In genomic region chr9:121700165-121700830, GRCh38 we compare ENCODE assay signal across 8 cellular contexts. TPM values are rescaled to one million over a fixed set of nuclear protein-coding genes. Genes with fewer than 3 reads are reported as not detected.
DNase-seq lines count a peak whose midpoint lies in the region; ATAC-seq and TF ChIP-seq lines count a peak whose summit lies in the region.

No MANE protein-coding gene starts in this region.

- H3K27me3 ChIP-seq in DND-41 (ENCODE audit: insufficient read depth, low read length, poor library complexity) (peaks cover 56% of the 10 kb centered on the region), HUES64 (ENCODE audit: insufficient read depth, low read length) (peaks cover 11% of the 10 kb centered on the region)

- no peaks in the 10 kb centered on the region for H3K36me3 Mint-ChIP-seq in activated B cell treated with CpG ODN at 0.5 μM for 24 hours (ENCODE audit: low read depth)

- H4K20me1 ChIP-seq in DND-41 (ENCODE audit: insufficient read depth, low read length) = peaks cover 26% of the 10 kb centered on the region

- H3K79me2 ChIP-seq in DND-41 (ENCODE audit: insufficient read depth, low read length) = no peaks in the 10 kb centered on the region

- no peak overlapping the region for H2AFZ ChIP-seq in DND-41 (ENCODE audit: low read depth, low read length)

- H3K27ac ChIP-seq in DND-41 (ENCODE audit: low read length) (peak overlapping the region; percentile 20; the same call in 1 of the 2 replicates), HUES64 (ENCODE audit: low read depth, low read length) (no peak overlapping the region)

- POLR2A ChIA-PET in activated B cell treated with CpG ODN at 0.5 μM for 24 hours (lab: Charles Lee) = no interaction called here

- TF ChIP-seq CTCF in DND-41 (IDR thresholded peaks at IDR 0.05; ENCODE audit: borderline replicate concordance, extremely low read depth, low read length, poor library complexity, severe bottlenecking) (peak; percentile 40), activated B cell treated with CpG ODN at 0.5 μM for 24 hours (IDR thresholded peaks at IDR 0.05) (no peak)

- no peak overlapping the region for H3K27ac Mint-ChIP-seq in activated B cell treated with CpG ODN at 0.5 μM for 24 hours

- H3K36me3 ChIP-seq in DND-41 (ENCODE audit: insufficient read depth, low read length) (no peaks in the 10 kb centered on the region), HUES64 (ENCODE audit: insufficient read depth, low read length) (no peaks in the 10 kb centered on the region)

- H3K4me2 ChIP-seq in DND-41 (ENCODE audit: insufficient read depth, low read length) = peak overlapping the region; percentile 31; the same call in 1 of the 2 replicates

- DNase-seq in DND-41 (peak; percentile 13), activated B cell treated with CpG ODN at 0.5 μM for 24 hours (peak; percentile 17), germinal center (ENCODE audit: low spot score) (peak; percentile 30), occipital lobe (lab: John Stamatoyannopoulos, UW) (peak; percentile 35), amniotic stem cell (lab: John Stamatoyannopoulos, UW) (no peak)

- ATAC-seq in DND-41 (ENCODE audit: insufficient read depth, low read depth) (peak; percentile 6; the same call in 2 of the 3 replicates), activated B cell treated with CpG ODN at 0.5 μM for 24 hours (ENCODE audit: low read depth) (peak; percentile 32), GM18868 (IDR thresholded peaks at IDR 0.05; ENCODE audit: unreplicated experiment) (no peak), GM21723 (IDR thresholded peaks at IDR 0.05; ENCODE audit: unreplicated experiment) (no peak)

- peaks cover 28% of the 10 kb centered on the region for H3K27me3 Mint-ChIP-seq in activated B cell treated with CpG ODN at 0.5 μM for 24 hours

- H3K4me1 ChIP-seq in DND-41 (ENCODE audit: insufficient read depth, low read length) (peaks cover 24% of the 10 kb centered on the region), HUES64 (ENCODE audit: insufficient read depth, low read length) (peaks cover 3% of the 10 kb centered on the region; the same call in 1 of the 2 replicates)

- peaks cover 26% of the 10 kb centered on the region for H3K4me1 Mint-ChIP-seq in activated B cell treated with CpG ODN at 0.5 μM for 24 hours

- no peaks in the 10 kb centered on the region for H3K9me3 Mint-ChIP-seq in activated B cell treated with CpG ODN at 0.5 μM for 24 hours

- CTCF ChIA-PET in activated B cell treated with CpG ODN at 0.5 μM for 24 hours (lab: Charles Lee) = interaction anchor here (1.7 kb wide), 1 partner anchor 13 kb away, joined by 5 read pairs; no protein-coding TSS in a partner anchor

- H3K4me3 Mint-ChIP-seq in activated B cell treated with CpG ODN at 0.5 μM for 24 hours = peak overlapping the region; percentile 70

- H3K9ac ChIP-seq in DND-41 (ENCODE audit: low read depth, low read length) = no peak overlapping the region
- H3K9ac ChIP-seq in HUES64 (ENCODE audit: low read depth, low read length) = peak overlapping the region; percentile 61; the same call in 1 of the 2 replicates

- intact Hi-C loops in activated B cell treated with CpG ODN at 0.5 μM for 24 hours (cut with micrococcal nuclease) = no loop called here

- H3K9me3 ChIP-seq in DND-41 (ENCODE audit: insufficient read depth, low read length, severe bottlenecking) (no peaks in the 10 kb centered on the region), HUES64 (ENCODE audit: insufficient read depth, low read depth, low read length) (no peaks in the 10 kb centered on the region)

- 62% methylated on average over 20 of the region's 20 CpGs for WGBS in HUES64

- no peak overlapping the region for H3K4me3 ChIP-seq in DND-41 (ENCODE audit: low read depth in 1 of 2, low read length in 2 of 2)
- peak overlapping the region; percentile 64 for H3K4me3 ChIP-seq in HUES64 (ENCODE audit: low read length)

RNA-seq across cellular contexts. Expression of gene DAB2IP, which starts 48.9 kb away (rescaled TPM):
- 21.6 TPM for polyA plus RNA-seq in HUES64 (2013, experiment 1 of 2)
- polyA plus RNA-seq in HUES64 (2013, experiment 2 of 2) = 27.8 TPM
- total RNA-seq in activated B cell treated with CpG ODN at 0.5 μM for 24 hours = 0.75 and 0.78 TPM in 2 replicates
- 11.9 TPM for total RNA-seq in occipital lobe

Comparison
In these comparisons a context has a peak if more than half of its experiments do, and no peak if none do; other contexts are left out.
1. ATAC-seq: peak in DND-41 (single experiment) and activated B cell treated with CpG ODN at 0.5 μM for 24 hours (single experiment); none in GM18868 (single experiment) and GM21723 (single experiment).